In the genomic region with DNA sequence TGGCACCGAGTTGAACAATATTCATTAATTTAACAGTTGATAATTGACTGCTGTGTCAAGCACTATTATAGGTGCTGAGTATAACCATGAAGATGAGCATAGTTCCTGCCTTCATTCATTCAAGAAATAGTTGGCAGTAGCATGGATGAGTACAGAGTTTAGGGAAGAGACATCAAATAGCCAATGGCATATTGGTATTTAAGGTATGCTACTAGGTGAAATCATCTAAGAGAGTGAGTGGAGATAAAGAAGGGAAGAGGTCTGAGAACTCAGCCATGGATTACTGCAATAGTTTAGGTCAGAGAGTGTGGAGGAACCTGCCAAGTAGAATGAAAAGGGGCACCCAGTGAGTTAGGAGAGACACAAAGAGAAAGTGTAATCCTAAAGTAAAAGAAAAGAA, we compare ENCODE assay signal across 25 cellular contexts. TPM values are rescaled to one million over a fixed set of nuclear protein-coding genes. Genes with fewer than 3 reads are reported as not detected.
"Had no signal": no experiment of that assay in that cellular context is flagged by ENCODE, and none has a peak within 500 bp of the region (broad histone marks: within the 10 kb centered on the region; RNA-seq: fewer than 3 reads in every experiment).

No MANE protein-coding gene starts in this region.

- H3K9me3 ChIP-seq: heart right ventricle, left lung, left ventricle myocardium inferior, lower lobe of right lung, mucosa of descending colon had no signal

- ATAC-seq: heart right ventricle; left colon; left lobe of liver; left lung; left ventricle myocardium superior; lower lobe of right lung; mucosa of descending colon; naive thymus-derived CD4-positive, alpha-beta T cell had no signal

- H3K79me2 ChIP-seq: hepatocyte had no signal

- H3K36me3 ChIP-seq: heart right ventricle, left lung, left ventricle myocardium inferior, lower lobe of right lung had no signal

- H3K27ac ChIP-seq: heart right ventricle, hepatocyte, left lung, left ventricle myocardium inferior, lower lobe of right lung had no signal

- H3K4me2 ChIP-seq: hepatocyte had no signal

- H3K4me3 ChIP-seq: heart right ventricle, hepatocyte, left lung, left ventricle myocardium inferior, lower lobe of right lung, lung, mucosa of descending colon had no signal

- H3K4me1 ChIP-seq: left lung, left ventricle myocardium inferior had no signal

- H3K27me3 ChIP-seq: hepatocyte, left lung had no signal

- DNase-seq: heart right ventricle; hippocampal formation; hypothalamus; immature natural killer cell; islet precursor cell; kidney; kidney glomerular epithelial cell; left cardiac atrium; left colon; left lung; left ventricle myocardium inferior; left ventricle myocardium superior; lower lobe of right lung; mammary epithelial cell; mesenchymal stem cell; midbrain; mucosa of descending colon; naive B cell; naive thymus-derived CD4-positive, alpha-beta T cell had no signal

RNA-seq across cellular contexts. Expression of a gene that starts 4.9 kb away (rescaled TPM):
- total RNA-seq: kidney epithelial cell; left lobe of liver; lung microvascular endothelial cell; naive thymus-derived CD4-positive, alpha-beta T cell had no signal
- polyA plus RNA-seq: hepatocyte; immature natural killer cell; keratinocyte; mammary epithelial cell; naive thymus-derived CD4-positive, alpha-beta T cell had no signal
